Comparison of ENCODE assay signal across 1 cellular context in the genomic region with DNA sequence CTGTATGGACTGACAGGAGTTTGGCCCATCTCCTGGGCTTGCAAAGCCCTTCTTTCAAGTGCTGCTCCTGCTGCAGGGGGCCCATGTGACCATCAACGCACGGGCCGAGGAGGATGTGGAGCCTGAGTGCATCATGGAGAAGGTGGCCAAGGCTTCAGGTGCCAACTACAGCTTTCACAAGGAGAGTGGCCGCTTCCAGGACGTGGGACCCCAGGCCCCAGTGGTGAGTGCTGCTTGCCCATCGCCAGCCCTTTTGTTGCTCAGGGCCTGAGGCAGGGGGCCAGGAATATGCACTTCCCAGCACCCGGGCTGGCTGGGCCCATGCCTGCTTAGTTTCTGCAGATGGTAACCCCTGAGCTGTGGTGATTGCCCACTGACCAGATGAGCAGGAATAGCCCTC.
TF ChIP-seq lines count a peak whose summit lies in the region.

No MANE protein-coding gene starts in this region.

TF ChIP-seq in GM23338, 12 proteins besides CTCF, POLR2A, EP300 and RAD21:
- TF ChIP-seq, protein P1, sequence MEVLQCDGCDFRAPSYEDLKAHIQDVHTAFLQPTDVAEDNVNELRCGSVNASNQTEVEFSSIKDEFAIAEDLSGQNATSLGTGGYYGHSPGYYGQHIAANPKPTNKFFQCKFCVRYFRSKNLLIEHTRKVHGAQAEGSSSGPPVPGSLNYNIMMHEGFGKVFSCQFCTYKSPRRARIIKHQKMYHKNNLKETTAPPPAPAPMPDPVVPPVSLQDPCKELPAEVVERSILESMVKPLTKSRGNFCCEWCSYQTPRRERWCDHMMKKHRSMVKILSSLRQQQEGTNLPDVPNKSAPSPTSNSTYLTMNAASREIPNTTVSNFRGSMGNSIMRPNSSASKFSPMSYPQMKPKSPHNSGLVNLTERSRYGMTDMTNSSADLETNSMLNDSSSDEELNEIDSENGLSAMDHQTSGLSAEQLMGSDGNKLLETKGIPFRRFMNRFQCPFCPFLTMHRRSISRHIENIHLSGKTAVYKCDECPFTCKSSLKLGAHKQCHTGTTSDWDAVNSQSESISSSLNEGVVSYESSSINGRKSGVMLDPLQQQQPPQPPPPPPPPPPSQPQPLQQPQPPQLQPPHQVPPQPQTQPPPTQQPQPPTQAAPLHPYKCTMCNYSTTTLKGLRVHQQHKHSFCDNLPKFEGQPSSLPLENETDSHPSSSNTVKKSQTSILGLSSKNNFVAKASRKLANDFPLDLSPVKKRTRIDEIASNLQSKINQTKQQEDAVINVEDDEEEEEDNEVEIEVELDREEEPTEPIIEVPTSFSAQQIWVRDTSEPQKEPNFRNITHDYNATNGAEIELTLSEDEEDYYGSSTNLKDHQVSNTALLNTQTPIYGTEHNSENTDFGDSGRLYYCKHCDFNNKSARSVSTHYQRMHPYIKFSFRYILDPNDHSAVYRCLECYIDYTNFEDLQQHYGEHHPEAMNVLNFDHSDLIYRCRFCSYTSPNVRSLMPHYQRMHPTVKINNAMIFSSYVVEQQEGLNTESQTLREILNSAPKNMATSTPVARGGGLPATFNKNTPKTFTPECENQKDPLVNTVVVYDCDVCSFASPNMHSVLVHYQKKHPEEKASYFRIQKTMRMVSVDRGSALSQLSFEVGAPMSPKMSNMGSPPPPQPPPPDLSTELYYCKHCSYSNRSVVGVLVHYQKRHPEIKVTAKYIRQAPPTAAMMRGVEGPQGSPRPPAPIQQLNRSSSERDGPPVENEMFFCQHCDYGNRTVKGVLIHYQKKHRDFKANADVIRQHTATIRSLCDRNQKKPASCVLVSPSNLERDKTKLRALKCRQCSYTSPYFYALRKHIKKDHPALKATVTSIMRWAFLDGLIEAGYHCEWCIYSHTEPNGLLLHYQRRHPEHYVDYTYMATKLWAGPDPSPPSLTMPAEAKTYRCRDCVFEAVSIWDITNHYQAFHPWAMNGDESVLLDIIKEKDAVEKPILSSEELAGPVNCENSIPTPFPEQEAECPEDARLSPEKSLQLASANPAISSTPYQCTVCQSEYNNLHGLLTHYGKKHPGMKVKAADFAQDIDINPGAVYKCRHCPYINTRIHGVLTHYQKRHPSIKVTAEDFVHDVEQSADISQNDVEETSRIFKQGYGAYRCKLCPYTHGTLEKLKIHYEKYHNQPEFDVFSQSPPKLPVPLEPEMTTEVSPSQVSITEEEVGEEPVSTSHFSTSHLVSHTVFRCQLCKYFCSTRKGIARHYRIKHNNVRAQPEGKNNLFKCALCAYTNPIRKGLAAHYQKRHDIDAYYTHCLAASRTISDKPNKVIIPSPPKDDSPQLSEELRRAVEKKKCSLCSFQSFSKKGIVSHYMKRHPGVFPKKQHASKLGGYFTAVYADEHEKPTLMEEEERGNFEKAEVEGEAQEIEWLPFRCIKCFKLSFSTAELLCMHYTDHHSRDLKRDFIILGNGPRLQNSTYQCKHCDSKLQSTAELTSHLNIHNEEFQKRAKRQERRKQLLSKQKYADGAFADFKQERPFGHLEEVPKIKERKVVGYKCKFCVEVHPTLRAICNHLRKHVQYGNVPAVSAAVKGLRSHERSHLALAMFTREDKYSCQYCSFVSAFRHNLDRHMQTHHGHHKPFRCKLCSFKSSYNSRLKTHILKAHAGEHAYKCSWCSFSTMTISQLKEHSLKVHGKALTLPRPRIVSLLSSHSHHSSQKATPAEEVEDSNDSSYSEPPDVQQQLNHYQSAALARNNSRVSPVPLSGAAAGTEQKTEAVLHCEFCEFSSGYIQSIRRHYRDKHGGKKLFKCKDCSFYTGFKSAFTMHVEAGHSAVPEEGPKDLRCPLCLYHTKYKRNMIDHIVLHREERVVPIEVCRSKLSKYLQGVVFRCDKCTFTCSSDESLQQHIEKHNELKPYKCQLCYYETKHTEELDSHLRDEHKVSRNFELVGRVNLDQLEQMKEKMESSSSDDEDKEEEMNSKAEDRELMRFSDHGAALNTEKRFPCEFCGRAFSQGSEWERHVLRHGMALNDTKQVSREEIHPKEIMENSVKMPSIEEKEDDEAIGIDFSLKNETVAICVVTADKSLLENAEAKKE (CRISPR knock-in tag; IDR thresholded peaks at IDR 0.05) = no peak
- no peak for TF ChIP-seq NANOG (IDR thresholded peaks at IDR 0.05; ENCODE audit: borderline replicate concordance)
- TF ChIP-seq JUNB (IDR thresholded peaks at IDR 0.05; ENCODE audit: unreplicated experiment) = no peak
- TF ChIP-seq POLR2AphosphoS5 (IDR thresholded peaks at IDR 0.05; ENCODE audit: low read depth) = no peak
- TF ChIP-seq ZNF114 (CRISPR knock-in tag; IDR thresholded peaks at IDR 0.05) = no peak
- no peak for TF ChIP-seq EZH2 (IDR thresholded peaks at IDR 0.05; ENCODE audit: low read depth, unreplicated experiment)
- TF ChIP-seq, protein P2, sequence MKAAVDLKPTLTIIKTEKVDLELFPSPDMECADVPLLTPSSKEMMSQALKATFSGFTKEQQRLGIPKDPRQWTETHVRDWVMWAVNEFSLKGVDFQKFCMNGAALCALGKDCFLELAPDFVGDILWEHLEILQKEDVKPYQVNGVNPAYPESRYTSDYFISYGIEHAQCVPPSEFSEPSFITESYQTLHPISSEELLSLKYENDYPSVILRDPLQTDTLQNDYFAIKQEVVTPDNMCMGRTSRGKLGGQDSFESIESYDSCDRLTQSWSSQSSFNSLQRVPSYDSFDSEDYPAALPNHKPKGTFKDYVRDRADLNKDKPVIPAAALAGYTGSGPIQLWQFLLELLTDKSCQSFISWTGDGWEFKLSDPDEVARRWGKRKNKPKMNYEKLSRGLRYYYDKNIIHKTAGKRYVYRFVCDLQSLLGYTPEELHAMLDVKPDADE (IDR thresholded peaks at IDR 0.05) = no peak
- TF ChIP-seq, protein P3, sequence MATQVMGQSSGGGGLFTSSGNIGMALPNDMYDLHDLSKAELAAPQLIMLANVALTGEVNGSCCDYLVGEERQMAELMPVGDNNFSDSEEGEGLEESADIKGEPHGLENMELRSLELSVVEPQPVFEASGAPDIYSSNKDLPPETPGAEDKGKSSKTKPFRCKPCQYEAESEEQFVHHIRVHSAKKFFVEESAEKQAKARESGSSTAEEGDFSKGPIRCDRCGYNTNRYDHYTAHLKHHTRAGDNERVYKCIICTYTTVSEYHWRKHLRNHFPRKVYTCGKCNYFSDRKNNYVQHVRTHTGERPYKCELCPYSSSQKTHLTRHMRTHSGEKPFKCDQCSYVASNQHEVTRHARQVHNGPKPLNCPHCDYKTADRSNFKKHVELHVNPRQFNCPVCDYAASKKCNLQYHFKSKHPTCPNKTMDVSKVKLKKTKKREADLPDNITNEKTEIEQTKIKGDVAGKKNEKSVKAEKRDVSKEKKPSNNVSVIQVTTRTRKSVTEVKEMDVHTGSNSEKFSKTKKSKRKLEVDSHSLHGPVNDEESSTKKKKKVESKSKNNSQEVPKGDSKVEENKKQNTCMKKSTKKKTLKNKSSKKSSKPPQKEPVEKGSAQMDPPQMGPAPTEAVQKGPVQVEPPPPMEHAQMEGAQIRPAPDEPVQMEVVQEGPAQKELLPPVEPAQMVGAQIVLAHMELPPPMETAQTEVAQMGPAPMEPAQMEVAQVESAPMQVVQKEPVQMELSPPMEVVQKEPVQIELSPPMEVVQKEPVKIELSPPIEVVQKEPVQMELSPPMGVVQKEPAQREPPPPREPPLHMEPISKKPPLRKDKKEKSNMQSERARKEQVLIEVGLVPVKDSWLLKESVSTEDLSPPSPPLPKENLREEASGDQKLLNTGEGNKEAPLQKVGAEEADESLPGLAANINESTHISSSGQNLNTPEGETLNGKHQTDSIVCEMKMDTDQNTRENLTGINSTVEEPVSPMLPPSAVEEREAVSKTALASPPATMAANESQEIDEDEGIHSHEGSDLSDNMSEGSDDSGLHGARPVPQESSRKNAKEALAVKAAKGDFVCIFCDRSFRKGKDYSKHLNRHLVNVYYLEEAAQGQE (IDR thresholded peaks at IDR 0.05; ENCODE audit: unreplicated experiment) = no peak
- TF ChIP-seq ZNF331 (CRISPR knock-in tag; IDR thresholded peaks at IDR 0.05; ENCODE audit: low read depth) = no peak
- TF ChIP-seq EZH2phosphoT487 (IDR thresholded peaks at IDR 0.05; ENCODE audit: unreplicated experiment) = no peak
- TF ChIP-seq CREB1 (CRISPR knock-in tag; IDR thresholded peaks at IDR 0.05; ENCODE audit: low read depth) = no peak
- TF ChIP-seq STAT1 (IDR thresholded peaks at IDR 0.05; ENCODE audit: unreplicated experiment) = no peak
